Comparison of ENCODE assay signal across 15 cellular contexts in genomic region chr14:104394606-104394910, GRCh38.
DNase-seq lines count a peak whose midpoint lies in the region; ATAC-seq, FAIRE-seq and TF ChIP-seq lines count a peak whose summit lies in the region.
"Had no signal": no experiment of that assay in that cellular context is flagged by ENCODE, and none has a peak within 500 bp of the region (broad histone marks: within the 10 kb centered on the region; RNA-seq: fewer than 3 reads in every experiment).

No MANE protein-coding gene starts in this region.

- CTCF ChIA-PET in GM12878 (lab: Yijun Ruan, JAX) (no interaction called here), mammary epithelial cell (lab: Charles Lee; ENCODE audit: low non-redundant PET) (no interaction called here)

- H3K4me3 Mint-ChIP-seq in natural killer cell treated with Interleukin-12 subunit alpha and Interleukin-12 subunit beta and Interleukin-15 and Interleukin-18, amount 100 ng/mL, for 72 hours = peak overlapping the region; percentile 69

- H3K9me3 ChIP-seq in DND-41 (ENCODE audit: insufficient read depth, low read length, severe bottlenecking) = no peaks in the 10 kb centered on the region
- H3K9me3 ChIP-seq in GM12878 (replicated peaks; ENCODE audit: control insufficient read depth, insufficient read depth, low read length) = no peaks in the 10 kb centered on the region; the same call in 2 of the 3 replicates
- peaks cover 30% of the 10 kb centered on the region for H3K9me3 ChIP-seq in mammary epithelial cell (replicated peaks; ENCODE audit: insufficient read depth, low read length)
- H3K9me3 ChIP-seq: testis had no signal

- H3K4me2 ChIP-seq in DND-41 (ENCODE audit: insufficient read depth, low read length) = no peak overlapping the region
- 0 out of 2 replicates have a peak overlapping the region, but pooled peaks have one; percentile 33 for H3K4me2 ChIP-seq in GM12878 (ENCODE audit: control insufficient read depth, insufficient read depth)
- H3K4me2 ChIP-seq in mammary epithelial cell (ENCODE audit: insufficient read depth, low read depth, low read length) = no peak overlapping the region

- TF ChIP-seq EP300 in GM12878 (IDR thresholded peaks at IDR 0.05; ENCODE audit: borderline replicate concordance in 1 of 2, control insufficient read depth in 1 of 2, low read depth in 2 of 2, low read length in 2 of 2) = no peak

- DNase-seq in activated CD8-positive, alpha-beta memory T cell treated with anti-CD3 and anti-CD28 coated beads for 24 hours = peak; percentile 64
- DNase-seq in activated CD8-positive, alpha-beta memory T cell treated with anti-CD3 and anti-CD28 coated beads, Interleukin-2, amount 50 U/mL, for 4 hours = no peak
- peak; percentile 2 for DNase-seq in DND-41
- no peak for DNase-seq in GM12878 (ENCODE audit: low read depth, low spot score)
- no peak for DNase-seq in natural killer cell treated with Interleukin-12 subunit alpha and Interleukin-12 subunit beta and Interleukin-15 and Interleukin-18, amount 100 ng/mL, for 72 hours (ENCODE audit: low spot score)
- no peak for DNase-seq in OCI-M1 (lab: John Stamatoyannopoulos, UW)
- no peak for DNase-seq in mammary epithelial cell
- DNase-seq: midbrain had no signal

- dilution Hi-C loops in mammary epithelial cell (cut with HindIII; ENCODE audit: low sequenced_read_pairs) = no loop called here

- ATAC-seq in DND-41 (ENCODE audit: insufficient read depth, low read depth) (peak; percentile 47; the same call in 2 of the 3 replicates), GM12878 (peak; percentile 58), GM21619 (IDR thresholded peaks at IDR 0.05; ENCODE audit: unreplicated experiment) (no peak)
- no peak for ATAC-seq in natural killer cell treated with Interleukin-12 subunit alpha and Interleukin-12 subunit beta and Interleukin-15 and Interleukin-18, amount 100 ng/mL, for 72 hours
- ATAC-seq: body of pancreas had no signal

- POLR2A ChIA-PET in GM12878 (lab: Charles Lee) = no interaction called here

- H2AFZ ChIP-seq in DND-41 (ENCODE audit: low read depth, low read length) (no peak overlapping the region), GM12878 (ENCODE audit: control insufficient read depth, low read depth, low read length) (0 out of 2 replicates have a peak overlapping the region, but pooled peaks have one; percentile 34), mammary epithelial cell (ENCODE audit: low read depth, low read length) (no peak overlapping the region)

- no peaks in the 10 kb centered on the region for H4K20me1 ChIP-seq in DND-41 (ENCODE audit: insufficient read depth, low read length)
- no peaks in the 10 kb centered on the region for H4K20me1 ChIP-seq in GM12878 (ENCODE audit: control insufficient read depth, insufficient read depth)
- H4K20me1 ChIP-seq in mammary epithelial cell (ENCODE audit: insufficient read depth, low read length) = no peaks in the 10 kb centered on the region

- no peak for FAIRE-seq in GM12878 (lab: Jason Lieb, UNC)
- FAIRE-seq: endometrium had no signal

- TF ChIP-seq RAD21 in GM12878 (IDR thresholded peaks at IDR 0.05; ENCODE audit: insufficient read depth, low read depth, low read length) = no peak

- H3K79me2 ChIP-seq in DND-41 (ENCODE audit: insufficient read depth, low read length) (no peaks in the 10 kb centered on the region), GM12878 (ENCODE audit: control insufficient read depth, insufficient read depth, low read length) (no peaks in the 10 kb centered on the region), mammary epithelial cell (ENCODE audit: insufficient read depth, low read length) (no peaks in the 10 kb centered on the region)

- H3K27ac Mint-ChIP-seq in natural killer cell treated with Interleukin-12 subunit alpha and Interleukin-12 subunit beta and Interleukin-15 and Interleukin-18, amount 100 ng/mL, for 72 hours = peak overlapping the region in 1 of 2 donors; percentile 37

- 12% methylated on average over 8 of the region's 8 CpGs for WGBS in GM12878 (ENCODE audit: insufficient coverage, insufficient replicate concordance, low lambda C conversion rate, missing lambda C conversion rate)
- WGBS in mammary epithelial cell (ENCODE audit: low coverage, missing lambda C conversion rate) = 63% methylated on average over 6 of the region's 8 CpGs

- H3K36me3 ChIP-seq in DND-41 (ENCODE audit: insufficient read depth, low read length) (no peaks in the 10 kb centered on the region), GM12878 (ENCODE audit: control insufficient read depth in 2 of 2, insufficient read depth in 2 of 2, low read length in 1 of 2) (no peaks in the 10 kb centered on the region), mammary epithelial cell (ENCODE audit: insufficient read depth, low read length) (no peaks in the 10 kb centered on the region)
- H3K36me3 ChIP-seq: gastroesophageal sphincter, SJSA1 had no signal

- intact Hi-C loops in GM12878 (cut with micrococcal nuclease; ENCODE audit: unreplicated experiment) (no loop called here), mammary epithelial cell (cut with micrococcal nuclease) (no loop called here)

- peaks cover 42 to 54% of the 10 kb centered on the region in 2 donors for H3K4me1 Mint-ChIP-seq in natural killer cell treated with Interleukin-12 subunit alpha and Interleukin-12 subunit beta and Interleukin-15 and Interleukin-18, amount 100 ng/mL, for 72 hours (ENCODE audit: low read depth in 2 of 2)

- SMC1A ChIA-PET in GM12878 (lab: Charles Lee; ENCODE audit: uncharacterized antibody, unreplicated experiment) = no interaction called here

- H3K27me3 ChIP-seq in DND-41 (ENCODE audit: insufficient read depth, low read length, poor library complexity) (peaks cover 6% of the 10 kb centered on the region), GM12878 (replicated peaks in 1 of 2; ENCODE audit: control insufficient read depth in 2 of 2, insufficient read depth in 2 of 2, low read length in 1 of 2) (no peaks in the 10 kb centered on the region; a peak in 1 of 4 replicates), mammary epithelial cell (ENCODE audit: insufficient read depth, low read length) (no peaks in the 10 kb centered on the region)
- H3K27me3 ChIP-seq: body of pancreas, SJSA1, testis had no signal

- H3K27ac ChIP-seq in DND-41 (ENCODE audit: low read length) = no peak overlapping the region
- no peak overlapping the region for H3K27ac ChIP-seq in GM12878 (ENCODE audit: control insufficient read depth, insufficient read depth)
- no peak overlapping the region for H3K27ac ChIP-seq in mammary epithelial cell (ENCODE audit: insufficient read depth, low read depth, low read length)
- H3K27ac ChIP-seq: body of pancreas, gastroesophageal sphincter, SJSA1, testis, VCaP had no signal

- BruUV-seq in GM12878 (replicated peaks; lab: Mats Ljungman, UMichigan) (no TSS peak), mammary epithelial cell (replicated peaks; lab: Mats Ljungman, UMichigan) (no TSS peak)

- no peak for TF ChIP-seq POLR2A in GM12878 (IDR thresholded peaks at IDR 0.05; ENCODE audit: low read depth, low read length)

- in situ Hi-C loops in GM12878 (cut with MboI) = no loop called here
- in situ Hi-C loops in mammary epithelial cell (cut with MboI; ENCODE audit: low sequenced_read_pairs in 2 of 2) = no loop called here

- H3K27me3 Mint-ChIP-seq in natural killer cell treated with Interleukin-12 subunit alpha and Interleukin-12 subunit beta and Interleukin-15 and Interleukin-18, amount 100 ng/mL, for 72 hours = no peaks in the 10 kb centered on the region

- peaks cover 9% of the 10 kb centered on the region for H3K36me3 Mint-ChIP-seq in natural killer cell treated with Interleukin-12 subunit alpha and Interleukin-12 subunit beta and Interleukin-15 and Interleukin-18, amount 100 ng/mL, for 72 hours

- H3K4me3 ChIP-seq in DND-41 (ENCODE audit: low read depth in 1 of 2, low read length in 2 of 2) = no peak overlapping the region
- H3K4me3 ChIP-seq in GM12878 = no peak overlapping the region
- no peak overlapping the region for H3K4me3 ChIP-seq in mammary epithelial cell (replicated peaks in 1 of 3; ENCODE audit: insufficient read depth in 1 of 3, low read depth in 2 of 3, low read length in 3 of 3)
- H3K4me3 ChIP-seq: body of pancreas, gastroesophageal sphincter, SJSA1, testis had no signal

- H3K9me3 Mint-ChIP-seq in natural killer cell treated with Interleukin-12 subunit alpha and Interleukin-12 subunit beta and Interleukin-15 and Interleukin-18, amount 100 ng/mL, for 72 hours = no peaks in the 10 kb centered on the region

- TF ChIP-seq CTCF in DND-41 (IDR thresholded peaks at IDR 0.05; ENCODE audit: borderline replicate concordance, extremely low read depth, low read length, poor library complexity, severe bottlenecking) = no peak
- TF ChIP-seq CTCF in GM12878 (IDR thresholded peaks at IDR 0.05 in 2 of 3, conservative IDR thresholded peaks at IDR 0.05 in 1 of 3; ENCODE audit: control insufficient read depth in 2 of 3, extremely low read depth in 1 of 3, insufficient read depth in 1 of 3, low read depth in 3 of 3, low read length in 3 of 3) = no peak
- no peak for TF ChIP-seq CTCF in mammary epithelial cell (conservative IDR thresholded peaks at IDR 0.05 in 1 of 2, IDR thresholded peaks at IDR 0.05 in 1 of 2; ENCODE audit: extremely low read depth in 1 of 2, insufficient read depth in 1 of 2, low read depth in 1 of 2, low read length in 2 of 2)

- RAD21 ChIA-PET in GM12878 (lab: Charles Lee; ENCODE audit: unreplicated experiment) = no interaction called here

- H3K9ac ChIP-seq in DND-41 (ENCODE audit: low read depth, low read length) (no peak overlapping the region), GM12878 (ENCODE audit: control insufficient read depth, insufficient read depth, low read length) (no peak overlapping the region), mammary epithelial cell (ENCODE audit: insufficient read depth, low read length) (no peak overlapping the region)

- H3K4me1 ChIP-seq in DND-41 (ENCODE audit: insufficient read depth, low read length) (no peaks in the 10 kb centered on the region), GM12878 (ENCODE audit: control insufficient read depth, insufficient read depth, low read length) (peaks cover 16% of the 10 kb centered on the region), mammary epithelial cell (ENCODE audit: insufficient read depth, low read length) (no peaks in the 10 kb centered on the region)
- H3K4me1 ChIP-seq: body of pancreas, gastroesophageal sphincter, SJSA1 had no signal

TF ChIP-seq in GM12878, 131 proteins besides CTCF, POLR2A, EP300 and RAD21 (continues in another document):
- no peak for TF ChIP-seq BHLHE40 (IDR thresholded peaks at IDR 0.05; ENCODE audit: borderline replicate concordance in 1 of 2, low read depth in 2 of 2, low read length in 1 of 2)
- no peak for TF ChIP-seq CREB1 (IDR thresholded peaks at IDR 0.05; ENCODE audit: low read depth)
- no peak for TF ChIP-seq EED (IDR thresholded peaks at IDR 0.05; ENCODE audit: low read depth)
- TF ChIP-seq SREBF1 (IDR thresholded peaks at IDR 0.05; ENCODE audit: low read length) = no peak

Comparison
In these comparisons a context has a peak if more than half of its experiments do, and no peak if none do; other contexts are left out.
1. DNase-seq: peak in activated CD8-positive, alpha-beta memory T cell treated with anti-CD3 and anti-CD28 coated beads for 24 hours (single experiment) and DND-41 (single experiment); none in activated CD8-positive, alpha-beta memory T cell treated with anti-CD3 and anti-CD28 coated beads, Interleukin-2, amount 50 U/mL, for 4 hours (single experiment), GM12878 (single experiment), natural killer cell treated with Interleukin-12 subunit alpha and Interleukin-12 subunit beta and Interleukin-15 and Interleukin-18, amount 100 ng/mL, for 72 hours (single experiment), OCI-M1 (single experiment) and mammary epithelial cell (single experiment).
2. ATAC-seq: peak in DND-41 (single experiment) and GM12878 (single experiment); none in natural killer cell treated with Interleukin-12 subunit alpha and Interleukin-12 subunit beta and Interleukin-15 and Interleukin-18, amount 100 ng/mL, for 72 hours (0 of 2) and GM21619 (single experiment).